ENCODE assay signal across 30 cellular contexts in genomic region chr5:148798786-148799185, GRCh38.
"Had no signal": no experiment of that assay in that cellular context is flagged by ENCODE, and none has a peak within 500 bp of the region (broad histone marks: within the 10 kb centered on the region; RNA-seq: fewer than 3 reads in every experiment).

No MANE protein-coding gene starts in this region.

- H3K27me3 ChIP-seq: ascending aorta, breast epithelium, cardiac muscle cell, colonic mucosa, esophagus squamous epithelium had no signal

- FAIRE-seq: endometrium, endothelial cell of umbilical vein, frontal cortex had no signal

- H3K4me1 ChIP-seq: ascending aorta, breast epithelium, colonic mucosa, esophagus squamous epithelium had no signal

- H3K36me3 ChIP-seq: ascending aorta, breast epithelium, cardiac muscle cell, colonic mucosa, esophagus squamous epithelium had no signal

- DNase-seq: activated CD4-positive, alpha-beta memory T cell treated with anti-CD3 and anti-CD28 coated beads, Interleukin-2, amount 10 ng/mL, durations not matched to agents 7 days and 5 days; activated CD4-positive, alpha-beta T cell treated with anti-CD3 and anti-CD28 coated beads for 1 hour; activated CD4-positive, alpha-beta T cell treated with anti-CD3 and anti-CD28 coated beads for 4 hours; activated CD4-positive, alpha-beta T cell treated with anti-CD3 and anti-CD28 coated beads, Interleukin-2, amount 10 ng/mL, durations not matched to agents 7 days and 5 days; activated CD4-positive, alpha-beta T cell treated with anti-CD3 and anti-CD28 coated beads, Interleukin-2, amount 50 U/mL, for 4 hours; activated CD8-positive, alpha-beta memory T cell treated with anti-CD3 and anti-CD28 coated beads for 24 hours; activated gamma-delta T cell; activated naive CD4-positive, alpha-beta T cell; activated naive CD4-positive, alpha-beta T cell treated with anti-CD3 and anti-CD28 coated beads, Interleukin-2, amount 10 ng/mL, durations not matched to agents 7 days and 5 days; activated naive CD8-positive, alpha-beta T cell treated with anti-CD3 and anti-CD28 coated beads, Interleukin-2, amount 10 ng/mL, durations not matched to agents 7 days and 5 days; activated T-cell treated with anti-CD3 and anti-CD28 coated beads, Interleukin-2, amount 50 U/mL, for 72 hours; central memory CD4-positive, alpha-beta T cell; cerebellar nuclear complex; colonic mucosa; effector CD8-positive, alpha-beta T cell; esophagus squamous epithelium; head of caudate nucleus; hippocampal formation; T-helper 17 cell; T1000 had no signal

- ATAC-seq: activated naive CD4-positive, alpha-beta T cell treated with anti-CD3 and anti-CD28 coated beads, Interleukin-2, amount 50 U/mL, for 72 hours; activated T-cell treated with anti-CD3 and anti-CD28 coated beads, Interleukin-2, amount 50 U/mL, for 72 hours; T-helper 17 cell; WTC11 had no signal

- H3K9me3 ChIP-seq: ascending aorta, breast epithelium, colonic mucosa, esophagus squamous epithelium had no signal

- H3K4me3 ChIP-seq: ascending aorta, breast epithelium, cardiac muscle cell, colonic mucosa, esophagus squamous epithelium had no signal

- H3K27ac ChIP-seq: ascending aorta, breast epithelium, cardiac muscle cell, colonic mucosa, epithelial cell of prostate, esophagus squamous epithelium, VCaP had no signal
